Comparison of ENCODE assay signal across 24 cellular contexts in the genomic region with DNA sequence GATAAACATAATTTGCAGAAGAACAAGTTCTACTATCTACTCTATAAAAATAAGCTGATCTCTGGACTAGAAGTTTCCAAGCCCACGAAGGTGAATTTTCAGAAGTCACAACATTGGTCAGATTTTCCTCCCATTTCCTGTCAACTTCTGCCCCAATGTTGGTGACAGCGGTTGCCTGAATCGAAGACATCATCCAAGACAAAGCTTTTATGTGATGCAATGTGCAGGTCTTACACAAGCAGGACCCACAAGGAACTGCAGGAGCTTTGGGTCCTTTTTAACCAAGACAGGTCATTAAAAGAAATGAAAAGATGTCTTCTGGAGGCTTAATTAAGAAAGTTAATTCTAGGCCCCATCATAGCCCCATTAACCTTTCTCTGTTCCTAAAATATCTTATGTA.
"Had no signal": no experiment of that assay in that cellular context is flagged by ENCODE, and none has a peak within 500 bp of the region (broad histone marks: within the 10 kb centered on the region; RNA-seq: fewer than 3 reads in every experiment).

No MANE protein-coding gene starts in this region.

- H3K4me3 ChIP-seq: gastrocnemius medialis, lower lobe of right lung, ovary, right lobe of liver, thyroid gland, vagina had no signal

- H3K4me1 Mint-ChIP-seq: endodermal cell; natural killer cell; stimulated activated naive CD8-positive, alpha-beta T cell treated with anti-CD3 and anti-CD28 coated beads, Interleukin-15, amount 100 ng/mL, for 72 hours had no signal

- FAIRE-seq: keratinocyte, small intestine had no signal

- H3K27ac Mint-ChIP-seq: dendritic cell treated with granulocyte-macrophage colony-stimulating factor and Interleukin-4, amounts not matched to agents 40 ng/mL and 50 ng/mL, for 4 days; endodermal cell; natural killer cell; stimulated activated naive CD8-positive, alpha-beta T cell treated with anti-CD3 and anti-CD28 coated beads, Interleukin-15, amount 100 ng/mL, for 72 hours had no signal

- DNase-seq: effector CD8-positive, alpha-beta T cell; endodermal cell; foreskin fibroblast; gastrocnemius medialis; head of caudate nucleus; left ventricle myocardium superior; lower lobe of right lung; natural killer cell; occipital lobe; ovary; posterior cingulate gyrus; right lobe of liver; small intestine; stimulated activated CD4-positive, alpha-beta T cell treated with anti-CD3 and anti-CD28 coated beads, Interleukin-15, amount 100 ng/mL, for 24 hours; stimulated activated CD4-positive, alpha-beta T cell treated with anti-CD3 and anti-CD28 coated beads, Interleukin-2, amount 100 ng/mL, for 48 hours; stimulated activated naive CD4-positive, alpha-beta T cell; stimulated activated naive CD8-positive, alpha-beta T cell treated with anti-CD3 and anti-CD28 coated beads, Interleukin-15, amount 100 ng/mL, for 72 hours; thyroid gland; trophoblast cell had no signal

- H3K36me3 Mint-ChIP-seq: natural killer cell had no signal

- ATAC-seq: esophagus mucosa; gastrocnemius medialis; left ventricle myocardium superior; lower lobe of right lung; natural killer cell; right lobe of liver; stimulated activated naive CD8-positive, alpha-beta T cell treated with anti-CD3 and anti-CD28 coated beads, Interleukin-15, amount 100 ng/mL, for 72 hours had no signal

- H3K27ac ChIP-seq: epithelial cell of prostate, gastrocnemius medialis, lower lobe of right lung, ovary, right lobe of liver, thyroid gland, vagina had no signal

- H3K27me3 Mint-ChIP-seq: dendritic cell treated with granulocyte-macrophage colony-stimulating factor and Interleukin-4, amounts not matched to agents 40 ng/mL and 50 ng/mL, for 4 days; stimulated activated naive CD8-positive, alpha-beta T cell treated with anti-CD3 and anti-CD28 coated beads, Interleukin-15, amount 100 ng/mL, for 72 hours had no signal

- H3K9me3 Mint-ChIP-seq: dendritic cell treated with granulocyte-macrophage colony-stimulating factor and Interleukin-4, amounts not matched to agents 40 ng/mL and 50 ng/mL, for 4 days; endodermal cell; stimulated activated naive CD8-positive, alpha-beta T cell treated with anti-CD3 and anti-CD28 coated beads, Interleukin-15, amount 100 ng/mL, for 72 hours had no signal

- H3K4me3 Mint-ChIP-seq: dendritic cell treated with granulocyte-macrophage colony-stimulating factor and Interleukin-4, amounts not matched to agents 40 ng/mL and 50 ng/mL, for 4 days; endodermal cell; natural killer cell; stimulated activated naive CD8-positive, alpha-beta T cell treated with anti-CD3 and anti-CD28 coated beads, Interleukin-15, amount 100 ng/mL, for 72 hours had no signal

- H3K27me3 ChIP-seq: gastrocnemius medialis, ovary, right lobe of liver, thyroid gland, vagina had no signal
